Comparison of ENCODE assay signal across 12 cellular contexts in genomic region chr1:206495493-206496046, GRCh38. TPM values are rescaled to one million over a fixed set of nuclear protein-coding genes. Genes with fewer than 3 reads are reported as not detected.
A peak's percentile ranks its signal among the peaks of the same experiment; 100 is the strongest.
DNase-seq lines count a peak whose midpoint lies in the region; ATAC-seq, FAIRE-seq and TF ChIP-seq lines count a peak whose summit lies in the region.
"Had no signal": no experiment of that assay in that cellular context is flagged by ENCODE, and none has a peak within 500 bp of the region (broad histone marks: within the 10 kb centered on the region; RNA-seq: fewer than 3 reads in every experiment).

No MANE protein-coding gene starts in this region.

- H3K36me3 Mint-ChIP-seq in immature natural killer cell (peaks cover 7 to 35% (median 17%) of the 10 kb centered on the region in 3 donors), MCF 10A (ENCODE audit: insufficient read depth, unreplicated experiment) (peaks cover 7% of the 10 kb centered on the region)

- peaks cover 0 to 1% (median 0%) of the 10 kb centered on the region in 3 donors for H3K27me3 Mint-ChIP-seq in immature natural killer cell (ENCODE audit: low read depth in 3 of 3)
- no peaks in the 10 kb centered on the region for H3K27me3 Mint-ChIP-seq in MCF 10A (ENCODE audit: insufficient read depth, unreplicated experiment)

- CTCF ChIA-PET in MCF 10A (lab: Yijun Ruan, JAX), result interaction anchor here (0.6 to 21.4 kb wide), 11 partner anchors 7 to 737 kb away, joined by 3 to 851 read pairs (median 5); partner anchors contain the start of gene RASSF5

- H3K4me1 Mint-ChIP-seq in immature natural killer cell (peaks cover 7 to 8% of the 10 kb centered on the region in 2 donors), MCF 10A (ENCODE audit: insufficient read depth, unreplicated experiment) (peaks cover 10% of the 10 kb centered on the region)

- peaks cover 0 to 27% (median 14%) of the 10 kb centered on the region in 3 donors for H3K4me1 ChIP-seq in gastroesophageal sphincter

- peaks cover 0 to 7% of the 10 kb centered on the region in 2 donors for H3K36me3 ChIP-seq in gastroesophageal sphincter

- POLR2A ChIA-PET in MCF 10A (lab: Yijun Ruan, JAX), result interaction anchor here (0.6 to 1.9 kb wide), 4 partner anchors 8 to 50 kb away, joined by 3 to 5 read pairs (median 4); partner anchors contain the start of gene RASSF5

- BruUV-seq in MCF 10A (replicated peaks; lab: Mats Ljungman, UMichigan), result no TSS peak

- no peak overlapping the region for H3K4me3 Mint-ChIP-seq in immature natural killer cell
- no peak overlapping the region for H3K4me3 Mint-ChIP-seq in MCF 10A (ENCODE audit: unreplicated experiment)

- peak overlapping the region in 3 of 4 donors; percentile 15 to 43 (median 41) for H3K27ac ChIP-seq in gastroesophageal sphincter
- H3K27ac ChIP-seq: testis had no signal

- H3K27me3 ChIP-seq in gastroesophageal sphincter, result no peaks in the 10 kb centered on the region
- H3K27me3 ChIP-seq: testis had no signal

- H3K27ac Mint-ChIP-seq in immature natural killer cell (no peak overlapping the region), MCF 10A (ENCODE audit: low read depth, unreplicated experiment) (no peak overlapping the region)

- peak; percentile 27 for DNase-seq in AG10803 (ENCODE audit: low read depth)
- DNase-seq in MV-4-11 (lab: John Stamatoyannopoulos, UW), result peak; percentile 81
- DNase-seq in urothelium cell line (ENCODE audit: low spot score), result no peak
- no peak for DNase-seq in immature natural killer cell
- no peak for DNase-seq in MCF 10A (ENCODE audit: unreplicated experiment)
- no peak for DNase-seq in H54 (ENCODE audit: insufficient read length, low spot score)
- DNase-seq: activated effector memory CD4-positive, alpha-beta T cell treated with anti-CD3 and anti-CD28 coated beads, Interleukin-2, amount 50 U/mL, for 16 hours; stimulated activated CD4-positive, alpha-beta T cell treated with anti-CD3 and anti-CD28 coated beads, Interleukin-15, amount 100 ng/mL, for 24 hours; testis had no signal

- TF ChIP-seq CTCF in AG10803 (conservative IDR thresholded peaks at IDR 0.05; ENCODE audit: low read length) (no peak), gastroesophageal sphincter (IDR thresholded peaks at IDR 0.05) (no peak), MCF 10A (IDR thresholded peaks at IDR 0.05; ENCODE audit: unreplicated experiment) (no peak)

- H3K4me3 ChIP-seq in AG10803 (ENCODE audit: low read length) (no peak overlapping the region), gastroesophageal sphincter (no peak overlapping the region)
- H3K4me3 ChIP-seq: testis had no signal

- no peak for TF ChIP-seq EP300 in gastroesophageal sphincter (IDR thresholded peaks at IDR 0.05)

- no peaks in the 10 kb centered on the region for H3K9me3 ChIP-seq in gastroesophageal sphincter
- H3K9me3 ChIP-seq: testis had no signal

- FAIRE-seq in urothelium cell line (lab: Jason Lieb, UNC), result no peak
- FAIRE-seq in H54 (lab: Jason Lieb, UNC), result no peak
- FAIRE-seq: endothelial cell of umbilical vein had no signal

- WGBS in gastroesophageal sphincter (ENCODE audit: low coverage in 1 of 2), 2 donors, result 0 to 53% methylated on average over 1 to 3 of the region's 3 CpGs

- H3K9me3 Mint-ChIP-seq in immature natural killer cell (no peaks in the 10 kb centered on the region), MCF 10A (ENCODE audit: unreplicated experiment) (no peaks in the 10 kb centered on the region)

- no peak for TF ChIP-seq POLR2A in gastroesophageal sphincter (IDR thresholded peaks at IDR 0.05)
- TF ChIP-seq POLR2A in H54 (IDR thresholded peaks at IDR 0.05; ENCODE audit: low read depth, low read length), result no peak

- ATAC-seq in GM21381 (IDR thresholded peaks at IDR 0.05; ENCODE audit: unreplicated experiment) (peak; percentile 21), gastroesophageal sphincter (no peak)

- intact Hi-C loops in MCF 10A (cut with micrococcal nuclease), result no loop called here

RNA-seq across cellular contexts. Expression of gene RASSF5, which starts 11.8 kb away (rescaled TPM):
- total RNA-seq in gastroesophageal sphincter (10 to 100 TPM in 2 of 4 donors, 1 to 10 TPM in 2; 6.2 to 23.3 (median 8.5) TPM), MCF 10A (2022) (8.3 and 9.6 TPM in 2 replicates)
- polyA plus RNA-seq in immature natural killer cell, result 100 to 1,000 TPM; 218 to 459 (median 310) TPM

RNA-seq across cellular contexts. Expression of gene IKBKE, which starts 25.3 kb away (rescaled TPM):
- total RNA-seq in gastroesophageal sphincter (1 to 10 TPM; 2.2 to 3.9 (median 2.7) TPM), MCF 10A (2022) (7.1 and 12.1 TPM in 2 replicates)
- 10 to 100 TPM; 21.1 to 29.7 (median 28.3) TPM for polyA plus RNA-seq in immature natural killer cell

Comparison
In these comparisons a context has a peak if more than half of its experiments do, and no peak if none do; other contexts are left out.
1. DNase-seq: peak in AG10803 (single experiment) and MV-4-11 (single experiment); none in urothelium cell line (single experiment), immature natural killer cell (0 of 3), MCF 10A (single experiment) and H54 (single experiment).